In genomic region chr11:68903631-68904457, GRCh38 we compare ENCODE assay signal across 8 cellular contexts. TPM values are rescaled to one million over a fixed set of nuclear protein-coding genes. Genes with fewer than 3 reads are reported as not detected.
DNase-seq lines count a peak whose midpoint lies in the region; ATAC-seq lines count a peak whose summit lies in the region.

Gene IGHMBP2, plus strand, starts transcription at chr11:68903891. Its CDS starts 62 bp downstream, at chr11:68903953.
Gene MRPL21, minus strand, starts transcription at chr11:68903832. Its CDS starts 22 bp downstream, at chr11:68903810.

- DNase-seq in CD8-positive, alpha-beta memory T cell: peak; percentile 70 to 89 (median 77)
- DNase-seq in HT-29 (ENCODE audit: low spot score) (peak; percentile 89), OCI-M1 (lab: John Stamatoyannopoulos, UW) (peak; percentile 99), activated T-cell treated with anti-CD3 and anti-CD28 coated beads for 48 hours (ENCODE audit: low read depth) (peak; percentile 86)
- DNase-seq in stimulated activated CD8-positive, alpha-beta memory T cell treated with anti-CD3 and anti-CD28 coated beads, Interleukin-7, amount 100 ng/mL, for 1 hour (ENCODE audit: low read depth in 2 of 2): peak; percentile 68 to 77

- H3K4me3 ChIP-seq in CD8-positive, alpha-beta memory T cell (ENCODE audit: low read length): peak within 1 kb of the TSS; percentile 82
- peak within 1 kb of the TSS; percentile 89 to 99 for H3K4me3 ChIP-seq in esophagus (ENCODE audit: low read depth in 1 of 2, low read length in 2 of 2)
- peak within 1 kb of the TSS; percentile 73 for H3K4me3 ChIP-seq in mucosa of stomach (ENCODE audit: low read length)

- H3K27me3 ChIP-seq in CD8-positive, alpha-beta memory T cell (ENCODE audit: insufficient read depth, low read length, poor library complexity, severe bottlenecking): no peaks in the 10 kb centered on the region
- no peaks in the 10 kb centered on the region for H3K27me3 ChIP-seq in esophagus (ENCODE audit: control insufficient read depth in 1 of 2, insufficient read depth in 2 of 2, low read length in 2 of 2)
- H3K27me3 ChIP-seq in mucosa of stomach (ENCODE audit: control insufficient read depth, insufficient read depth, low read length): no peaks in the 10 kb centered on the region

- peaks cover 14% of the 10 kb centered on the region for H3K36me3 ChIP-seq in CD8-positive, alpha-beta memory T cell (ENCODE audit: insufficient read depth, low read length)
- peaks cover 9 to 18% of the 10 kb centered on the region in 2 donors for H3K36me3 ChIP-seq in esophagus (ENCODE audit: control insufficient read depth in 2 of 2, insufficient read depth in 2 of 2, low read length in 1 of 2)
- H3K36me3 ChIP-seq in mucosa of stomach (ENCODE audit: control insufficient read depth, insufficient read depth, low read length): no peaks in the 10 kb centered on the region

- peaks cover 0 to 52% (median 18%) of the 10 kb centered on the region in 3 donors for H3K36me3 Mint-ChIP-seq in CD8-positive, alpha-beta memory T cell

- peak within 1 kb of the TSS; percentile 95 to 99 (median 97) for H3K4me3 Mint-ChIP-seq in CD8-positive, alpha-beta memory T cell

- peaks cover 35% of the 10 kb centered on the region for H3K4me1 ChIP-seq in CD8-positive, alpha-beta memory T cell (ENCODE audit: insufficient read depth, low read length)
- H3K4me1 ChIP-seq in esophagus (ENCODE audit: control insufficient read depth in 2 of 2, insufficient read depth in 2 of 2, low read length in 1 of 2) (peaks cover 0 to 3% of the 10 kb centered on the region in 2 donors), mucosa of stomach (ENCODE audit: control insufficient read depth, insufficient read depth, low read length) (peaks cover 7% of the 10 kb centered on the region)

- WGBS in esophagus, 2 donors: 0 to 1% methylated on average over 78 to 79 of the region's 79 CpGs

- H3K9me3 ChIP-seq in CD8-positive, alpha-beta memory T cell (ENCODE audit: low read length): no peaks in the 10 kb centered on the region
- H3K9me3 ChIP-seq in esophagus (ENCODE audit: control insufficient read depth in 2 of 2, insufficient read depth in 1 of 2, low read depth in 1 of 2, low read length in 1 of 2) (no peaks in the 10 kb centered on the region), mucosa of stomach (ENCODE audit: control insufficient read depth, low read length) (no peaks in the 10 kb centered on the region)

- H3K9ac ChIP-seq in mucosa of stomach (ENCODE audit: low read length): peak within 1 kb of the TSS; percentile 85

- CTCF ChIA-PET in CD8-positive, alpha-beta memory T cell (lab: Charles Lee): interaction anchor here (1.6 kb wide), 1 partner anchor 61 kb away, joined by 4 read pairs; no protein-coding TSS in a partner anchor

- peak; percentile 90 for ATAC-seq in GM19463 (IDR thresholded peaks at IDR 0.05; ENCODE audit: unreplicated experiment)

- H3K27ac Mint-ChIP-seq in CD8-positive, alpha-beta memory T cell: peak within 1 kb of the TSS; percentile 92 to 97 (median 95)

- peak within 1 kb of the TSS; percentile 67 for H3K27ac ChIP-seq in CD8-positive, alpha-beta memory T cell (ENCODE audit: low read depth, low read length)
- H3K27ac ChIP-seq in esophagus (ENCODE audit: low read depth in 2 of 2, low read length in 1 of 2): peak within 1 kb of the TSS; percentile 82 to 94

- H3K27me3 Mint-ChIP-seq in CD8-positive, alpha-beta memory T cell: peaks cover 0 to 3% of the 10 kb centered on the region in 2 donors

- H3K9me3 Mint-ChIP-seq in CD8-positive, alpha-beta memory T cell: peaks cover 0 to 2% (median 0%) of the 10 kb centered on the region in 5 donors

- POLR2A ChIA-PET in CD8-positive, alpha-beta memory T cell (lab: Charles Lee): no interaction called here

- peaks cover 44 to 63% (median 55%) of the 10 kb centered on the region in 3 donors for H3K4me1 Mint-ChIP-seq in CD8-positive, alpha-beta memory T cell

RNA-seq across cellular contexts. Expression of gene IGHMBP2, which starts in this region (rescaled TPM):
- 10 to 100 TPM; 25.7 to 27.8 TPM for total RNA-seq in CD8-positive, alpha-beta memory T cell
- polyA plus RNA-seq in CD8-positive, alpha-beta memory T cell: 9.9 TPM
- total RNA-seq in HT-29 (2014; rRNA removed; shearing (Covaris generic)): 20.4 and 22.0 TPM in 2 replicates
- polyA plus RNA-seq in esophagus: 10 to 100 TPM; 10.9 to 22.3 TPM

RNA-seq across cellular contexts. Expression of gene MRPL21, which starts in this region (rescaled TPM):
- 100 to 1,000 TPM; 101 to 104 TPM for total RNA-seq in CD8-positive, alpha-beta memory T cell
- 96.3 TPM for polyA plus RNA-seq in CD8-positive, alpha-beta memory T cell
- 128 and 129 TPM in 2 replicates for total RNA-seq in HT-29 (2014; rRNA removed; shearing (Covaris generic))
- 10 to 100 TPM; 63.0 to 77.6 TPM for polyA plus RNA-seq in esophagus

Comparison
In these comparisons a context has a peak if more than half of its experiments do, and no peak if none do; other contexts are left out.
1. Peak in every context shown above with its lines: DNase-seq, ATAC-seq, H3K4me3 ChIP-seq and H3K27ac ChIP-seq.